8 cellular contexts compared by ENCODE assay signal in the genomic region with DNA sequence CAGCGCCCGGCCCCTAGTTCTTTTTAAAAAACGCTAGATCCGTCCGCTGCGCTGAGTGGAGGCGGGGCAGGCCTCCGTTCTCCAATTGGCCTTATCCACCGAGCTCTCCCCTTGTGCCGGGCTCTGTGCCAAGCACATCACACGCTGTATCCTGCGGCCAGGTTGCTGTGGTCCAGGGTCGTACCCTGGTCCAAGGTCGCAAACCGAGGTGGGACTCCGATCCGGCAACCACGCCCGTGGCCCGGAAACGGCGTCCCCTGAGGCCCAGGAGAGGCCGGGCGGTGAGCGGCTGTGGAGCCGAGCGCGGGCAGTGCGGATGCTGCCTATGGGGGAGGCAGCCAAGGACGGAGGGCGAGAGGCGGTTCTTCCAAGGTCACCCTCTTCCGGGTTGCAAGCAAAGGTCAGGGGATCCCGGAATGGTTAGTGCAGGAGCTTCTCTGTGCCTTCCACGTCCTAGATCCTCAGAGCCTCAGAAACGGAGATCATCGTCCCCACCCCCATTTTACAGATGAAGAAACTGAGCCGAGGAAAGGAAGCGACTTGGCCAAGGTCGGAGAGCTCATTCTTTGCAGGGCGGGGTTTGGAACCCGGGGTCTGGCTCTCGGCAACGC.
DNase-seq lines count a peak whose midpoint lies in the region; ATAC-seq and TF ChIP-seq lines count a peak whose summit lies in the region.

No MANE protein-coding gene starts in this region.

- CTCF ChIA-PET in T-cell (lab: Charles Lee) = interaction anchor here in 1 of 2 donors (0.9 kb wide), 1 partner anchor 74 kb away, joined by 4 read pairs; no protein-coding TSS in a partner anchor

- H3K27ac Mint-ChIP-seq in T-cell = peak overlapping the region in 1 of 2 donors; percentile 21

- ATAC-seq in GM21529 (IDR thresholded peaks at IDR 0.05; ENCODE audit: unreplicated experiment) = peak; percentile 41
- ATAC-seq in T-cell (replicated peaks in 1 of 4) = peak in 3 of 4 experiments; percentile 11 to 39 (median 28)
- no peak for ATAC-seq in HG03378 (IDR thresholded peaks at IDR 0.05; ENCODE audit: unreplicated experiment)

- peak overlapping the region; percentile 74 to 87 (median 83) for H3K4me3 Mint-ChIP-seq in T-cell

- H3K9me3 Mint-ChIP-seq in T-cell = no peaks in the 10 kb centered on the region

- no peak for TF ChIP-seq CTCF in foreskin fibroblast (IDR thresholded peaks at IDR 0.05; ENCODE audit: low read depth, low read length)
- no peak for TF ChIP-seq CTCF in retinal pigment epithelial cell (conservative IDR thresholded peaks at IDR 0.05; ENCODE audit: low read depth, low read length)

- peaks cover 55 to 64% (median 63%) of the 10 kb centered on the region in 3 donors for H3K4me1 Mint-ChIP-seq in T-cell

- DNase-seq in COLO829 (ENCODE audit: low spot score) (peak; percentile 48), T-cell (peak in 1 of 34 experiments; percentile 8), foreskin fibroblast (peak in 1 of 2 donors; percentile 55), retinal pigment epithelial cell (ENCODE audit: low read depth) (no peak), NCI-H1930 (lab: John Stamatoyannopoulos, UW) (no peak), NCI-H1694 treated with DMSO at 0.1 percent for 48 hours (lab: John Stamatoyannopoulos, UW) (no peak)

- no peaks in the 10 kb centered on the region for H3K36me3 Mint-ChIP-seq in T-cell

- H3K4me3 ChIP-seq in foreskin fibroblast (ENCODE audit: low read depth in 1 of 2, low read length in 2 of 2) = peak overlapping the region; percentile 28 to 55
- peak overlapping the region; percentile 33 for H3K4me3 ChIP-seq in retinal pigment epithelial cell (ENCODE audit: low read length)

- POLR2A ChIA-PET in T-cell (lab: Charles Lee) = interaction anchor here in 1 of 2 donors (0.5 kb wide), 1 partner anchor 16 kb away, joined by 8 read pairs; no protein-coding TSS in a partner anchor

- H3K27me3 Mint-ChIP-seq in T-cell = peaks cover 0 to 3% of the 10 kb centered on the region in 2 donors
